15 cellular contexts compared by ENCODE assay signal in the genomic region with DNA sequence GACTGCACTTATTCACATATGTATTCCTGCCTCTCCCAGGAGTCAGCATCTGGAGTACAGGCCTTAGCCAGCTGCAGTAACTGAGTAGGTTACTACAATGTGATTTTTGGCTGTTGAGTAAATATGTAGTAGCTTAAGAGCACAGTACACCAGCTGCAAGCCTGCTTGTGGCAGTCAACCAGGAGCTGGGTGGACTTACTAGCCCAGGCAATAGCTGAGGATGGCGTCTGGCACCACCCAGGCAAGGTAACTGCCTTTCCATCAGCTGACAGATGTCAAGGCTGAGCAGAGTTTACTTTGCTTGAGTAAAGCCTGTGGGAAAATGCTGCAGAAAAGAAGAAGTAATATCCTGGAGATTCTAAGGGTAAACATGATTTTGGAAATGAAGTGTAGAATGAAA. TPM values are rescaled to one million over a fixed set of nuclear protein-coding genes. Genes with fewer than 3 reads are reported as not detected.
"Had no signal": no experiment of that assay in that cellular context is flagged by ENCODE, and none has a peak within 500 bp of the region (broad histone marks: within the 10 kb centered on the region; RNA-seq: fewer than 3 reads in every experiment).

No MANE protein-coding gene starts in this region.

- H3K4me1 ChIP-seq: gastrocnemius medialis, lower lobe of right lung had no signal

- H3K4me3 ChIP-seq: gastrocnemius medialis, left ventricle myocardium inferior, lower lobe of right lung, sigmoid colon, skin epidermis had no signal

- H3K27me3 ChIP-seq: gastrocnemius medialis, neutrophil, sigmoid colon had no signal

- H3K4me3 Mint-ChIP-seq: memory B cell, mesothelial cell of epicardium had no signal

- H3K27ac ChIP-seq: gastrocnemius medialis, left ventricle myocardium inferior, lower lobe of right lung, neutrophil, sigmoid colon, skin epidermis had no signal

- H3K4me1 Mint-ChIP-seq: mesothelial cell of epicardium had no signal

- H3K27me3 Mint-ChIP-seq: memory B cell had no signal

- DNase-seq: effector memory CD4-positive, alpha-beta T cell; gastrocnemius medialis; islet precursor cell; left ventricle myocardium inferior; lower lobe of right lung; posterior cingulate gyrus; sigmoid colon; stimulated activated CD4-positive, alpha-beta T cell treated with anti-CD3 and anti-CD28 coated beads, Interleukin-12 subunit alpha, Interleukin-12 subunit beta, amount 100 ng/mL, for 4 hours; stimulated activated naive CD4-positive, alpha-beta T cell; trophoblast cell had no signal

- H3K9me3 ChIP-seq: gastrocnemius medialis, neutrophil, sigmoid colon had no signal

- H3K27ac Mint-ChIP-seq: memory B cell, mesothelial cell of epicardium had no signal

- ATAC-seq: esophagus mucosa, gastrocnemius medialis, lower lobe of right lung had no signal

RNA-seq across cellular contexts. Expression of a gene that starts 53.3 kb away (rescaled TPM):
- total RNA-seq: left ventricle myocardium inferior had no signal
